8 cellular contexts compared by ENCODE assay signal in genomic region chr7:143416565-143417149, GRCh38. TPM values are rescaled to one million over a fixed set of nuclear protein-coding genes. Genes with fewer than 3 reads are reported as not detected.
DNase-seq lines count a peak whose midpoint lies in the region; ATAC-seq and TF ChIP-seq lines count a peak whose summit lies in the region.

No MANE protein-coding gene starts in this region.

- H3K9me2 ChIP-seq in Karpas-422 (replicated peaks; ENCODE audit: insufficient read depth, low read length), result no peaks in the 10 kb centered on the region

- H2AFZ ChIP-seq in Karpas-422 (ENCODE audit: low read length), result no peak overlapping the region

- H3K27me3 ChIP-seq in Karpas-422 (ENCODE audit: low read length), result no peaks in the 10 kb centered on the region

- H3K4me3 ChIP-seq in AG09309 (ENCODE audit: control insufficient read depth, low read depth, low read length) (no peak overlapping the region), GM12865 (ENCODE audit: low read depth, low read length) (no peak overlapping the region), Karpas-422 (ENCODE audit: low read length) (no peak overlapping the region), SK-N-MC (no peak overlapping the region)

- no peaks in the 10 kb centered on the region for H3K4me1 ChIP-seq in Karpas-422 (ENCODE audit: low read length)

- no peak overlapping the region for H3K4me2 ChIP-seq in Karpas-422 (ENCODE audit: low read depth, low read length, poor library complexity, severe bottlenecking)

- H3K27ac ChIP-seq in Karpas-422 (ENCODE audit: low read length), result no peak overlapping the region
- H3K27ac ChIP-seq in SK-N-MC, result no peak overlapping the region

- TF ChIP-seq CTCF in AG09309 (IDR thresholded peaks at IDR 0.05; ENCODE audit: control insufficient read depth, insufficient read depth, low read depth, low read length, missing control alignments) (peak; percentile 70), GM12865 (IDR thresholded peaks at IDR 0.05; ENCODE audit: insufficient read depth, low read depth, low read length, missing control alignments) (peak; percentile 63)

- H4K20me1 ChIP-seq in Karpas-422 (ENCODE audit: insufficient read depth, low read depth, low read length), result no peaks in the 10 kb centered on the region

- no peak for ATAC-seq in GM18873 (IDR thresholded peaks at IDR 0.05; ENCODE audit: low FRiP score, unreplicated experiment)

- no peak overlapping the region for H3K9ac ChIP-seq in Karpas-422 (ENCODE audit: low read length)
- no peak overlapping the region for H3K9ac ChIP-seq in SK-N-MC (ENCODE audit: insufficient read length)

- no peaks in the 10 kb centered on the region for H3K79me2 ChIP-seq in Karpas-422 (ENCODE audit: low read length)

- no peaks in the 10 kb centered on the region for H3K36me3 ChIP-seq in Karpas-422 (ENCODE audit: insufficient read depth, low read length)
- H3K36me3 ChIP-seq in SK-N-MC (ENCODE audit: insufficient read depth, low read length), result no peaks in the 10 kb centered on the region

- H3K9me3 ChIP-seq in Karpas-422 (ENCODE audit: low read length) (no peaks in the 10 kb centered on the region), SK-N-MC (ENCODE audit: low read depth, low read length) (no peaks in the 10 kb centered on the region)

- no peak for DNase-seq in AG09309 (ENCODE audit: low read depth)
- peak; percentile 56 for DNase-seq in GM12865 (ENCODE audit: low read depth)
- peak; percentile 78 for DNase-seq in Karpas-422
- DNase-seq in SK-N-MC (ENCODE audit: low read depth, low spot score), result peak; percentile 40
- peak; percentile 36 for DNase-seq in fibroblast of gingiva (ENCODE audit: low read depth)
- DNase-seq in pons (ENCODE audit: low spot score), result peak; percentile 68
- no peak for DNase-seq in activated T-cell treated with anti-CD3 and anti-CD28 coated beads, Interleukin-2, amount 50 U/mL, for 1 hour

RNA-seq across cellular contexts. Expression of gene EPHA1, which starts 8.0 kb away (rescaled TPM):
- total RNA-seq in Karpas-422 (2014; rRNA removed; shearing (Covaris generic); ENCODE audit: low replicate concordance), result not detected in 2 replicates

RNA-seq across cellular contexts. Expression of gene TAS2R60, which starts 26.6 kb away (rescaled TPM):
- total RNA-seq in Karpas-422 (2014; rRNA removed; shearing (Covaris generic); ENCODE audit: low replicate concordance), result not detected in 2 replicates

RNA-seq across cellular contexts. Expression of gene ZYX, which starts 35.5 kb away (rescaled TPM):
- total RNA-seq in Karpas-422 (2014; rRNA removed; shearing (Covaris generic); ENCODE audit: low replicate concordance), result 9.2 and 12.0 TPM in 2 replicates

RNA-seq across cellular contexts. Expression of gene FAM131B, which starts 54.1 kb away (rescaled TPM):
- 0.11 TPM in 1 of 2 replicates, not detected in the other for total RNA-seq in Karpas-422 (2014; rRNA removed; shearing (Covaris generic); ENCODE audit: low replicate concordance)

Comparison
In these comparisons a context has a peak if more than half of its experiments do, and no peak if none do; other contexts are left out.
1. DNase-seq: peak in GM12865 (single experiment), Karpas-422 (single experiment), SK-N-MC (single experiment), fibroblast of gingiva (single experiment) and pons (single experiment); none in AG09309 (single experiment) and activated T-cell treated with anti-CD3 and anti-CD28 coated beads, Interleukin-2, amount 50 U/mL, for 1 hour (single experiment).